Comparison of ENCODE assay signal across 8 cellular contexts in genomic region chr13:49652691-49653305, GRCh38. TPM values are rescaled to one million over a fixed set of nuclear protein-coding genes. Genes with fewer than 3 reads are reported as not detected.
DNase-seq lines count a peak whose midpoint lies in the region; ATAC-seq, FAIRE-seq and TF ChIP-seq lines count a peak whose summit lies in the region.

No MANE protein-coding gene starts in this region.

- FAIRE-seq in GM18507 (lab: Jason Lieb, UNC), result peak; percentile 21

- H3K27me3 Mint-ChIP-seq in activated naive CD8-positive, alpha-beta T cell treated with anti-CD3 and anti-CD28 coated beads, Interleukin-2, amount 50 U/mL, for 24 hours, result no peaks in the 10 kb centered on the region

- DNase-seq in Ammon's horn (ENCODE audit: low spot score), result peak; percentile 33
- DNase-seq in GM18507 (ENCODE audit: extremely low spot score, insufficient read length, low read depth), result no peak
- peak; percentile 18 for DNase-seq in NCI-H2171 (lab: John Stamatoyannopoulos, UW)
- DNase-seq in activated naive CD8-positive, alpha-beta T cell treated with anti-CD3 and anti-CD28 coated beads, Interleukin-2, amount 50 U/mL, for 24 hours, result no peak
- no peak for DNase-seq in kidney epithelial cell (ENCODE audit: low read depth)
- no peak for DNase-seq in upper lobe of right lung

- H3K9me3 Mint-ChIP-seq in activated naive CD8-positive, alpha-beta T cell treated with anti-CD3 and anti-CD28 coated beads, Interleukin-2, amount 50 U/mL, for 24 hours, result no peaks in the 10 kb centered on the region

- no peaks in the 10 kb centered on the region for H3K27me3 ChIP-seq in kidney epithelial cell (ENCODE audit: control insufficient read depth, insufficient read depth, low read length)
- no peaks in the 10 kb centered on the region for H3K27me3 ChIP-seq in upper lobe of right lung

- no peak overlapping the region for H3K27ac Mint-ChIP-seq in activated naive CD8-positive, alpha-beta T cell treated with anti-CD3 and anti-CD28 coated beads, Interleukin-2, amount 50 U/mL, for 24 hours

- H3K4me1 Mint-ChIP-seq in activated naive CD8-positive, alpha-beta T cell treated with anti-CD3 and anti-CD28 coated beads, Interleukin-2, amount 50 U/mL, for 24 hours, result no peaks in the 10 kb centered on the region

- intact Hi-C loops in upper lobe of right lung (cut with DNase I), result no loop called here

- H3K36me3 ChIP-seq in kidney epithelial cell (ENCODE audit: control insufficient read depth, insufficient read depth, low read length), result no peaks in the 10 kb centered on the region
- H3K36me3 ChIP-seq in upper lobe of right lung, result no peaks in the 10 kb centered on the region

- H3K27ac ChIP-seq in upper lobe of right lung, result no peak overlapping the region

- TF ChIP-seq CTCF in kidney epithelial cell (IDR thresholded peaks at IDR 0.05; ENCODE audit: insufficient read depth, low read length, poor library complexity, severe bottlenecking), result peak; percentile 59
- peak; percentile 43 for TF ChIP-seq CTCF in upper lobe of right lung (IDR thresholded peaks at IDR 0.05)

- ATAC-seq in activated naive CD8-positive, alpha-beta T cell treated with anti-CD3 and anti-CD28 coated beads, Interleukin-2, amount 50 U/mL, for 24 hours, result peak; percentile 46
- ATAC-seq in upper lobe of right lung (peak; percentile 80), GM21786 (IDR thresholded peaks at IDR 0.05; ENCODE audit: unreplicated experiment) (no peak), GM21737 (IDR thresholded peaks at IDR 0.05; ENCODE audit: unreplicated experiment) (no peak)

- H3K9me3 ChIP-seq in upper lobe of right lung, result no peaks in the 10 kb centered on the region

- no peak overlapping the region for H3K4me3 Mint-ChIP-seq in activated naive CD8-positive, alpha-beta T cell treated with anti-CD3 and anti-CD28 coated beads, Interleukin-2, amount 50 U/mL, for 24 hours

- H3K4me3 ChIP-seq in kidney epithelial cell (ENCODE audit: low read depth, low read length) (no peak overlapping the region), upper lobe of right lung (no peak overlapping the region)

- no peaks in the 10 kb centered on the region for H3K4me1 ChIP-seq in upper lobe of right lung

- H3K36me3 Mint-ChIP-seq in activated naive CD8-positive, alpha-beta T cell treated with anti-CD3 and anti-CD28 coated beads, Interleukin-2, amount 50 U/mL, for 24 hours (ENCODE audit: low read depth), result no peaks in the 10 kb centered on the region

RNA-seq across cellular contexts. Expression of gene ARL11, which starts 24.5 kb away (rescaled TPM):
- total RNA-seq in kidney epithelial cell, result 0.14 TPM in 1 of 2 replicates, not detected in the other
- 4.4 TPM for total RNA-seq in upper lobe of right lung

RNA-seq across cellular contexts. Expression of gene EBPL, which starts 38.5 kb away (rescaled TPM):
- total RNA-seq in kidney epithelial cell, result 51.7 and 67.2 TPM in 2 replicates
- 48.0 TPM for total RNA-seq in upper lobe of right lung

Comparison
In these comparisons a context has a peak if more than half of its experiments do, and no peak if none do; other contexts are left out.
1. DNase-seq: peak in Ammon's horn (single experiment) and NCI-H2171 (single experiment); none in GM18507 (single experiment), activated naive CD8-positive, alpha-beta T cell treated with anti-CD3 and anti-CD28 coated beads, Interleukin-2, amount 50 U/mL, for 24 hours (single experiment), kidney epithelial cell (single experiment) and upper lobe of right lung (single experiment).
2. ATAC-seq: peak in activated naive CD8-positive, alpha-beta T cell treated with anti-CD3 and anti-CD28 coated beads, Interleukin-2, amount 50 U/mL, for 24 hours (single experiment) and upper lobe of right lung (single experiment); none in GM21786 (single experiment) and GM21737 (single experiment).